1 cellular context compared by ENCODE assay signal in the genomic region with DNA sequence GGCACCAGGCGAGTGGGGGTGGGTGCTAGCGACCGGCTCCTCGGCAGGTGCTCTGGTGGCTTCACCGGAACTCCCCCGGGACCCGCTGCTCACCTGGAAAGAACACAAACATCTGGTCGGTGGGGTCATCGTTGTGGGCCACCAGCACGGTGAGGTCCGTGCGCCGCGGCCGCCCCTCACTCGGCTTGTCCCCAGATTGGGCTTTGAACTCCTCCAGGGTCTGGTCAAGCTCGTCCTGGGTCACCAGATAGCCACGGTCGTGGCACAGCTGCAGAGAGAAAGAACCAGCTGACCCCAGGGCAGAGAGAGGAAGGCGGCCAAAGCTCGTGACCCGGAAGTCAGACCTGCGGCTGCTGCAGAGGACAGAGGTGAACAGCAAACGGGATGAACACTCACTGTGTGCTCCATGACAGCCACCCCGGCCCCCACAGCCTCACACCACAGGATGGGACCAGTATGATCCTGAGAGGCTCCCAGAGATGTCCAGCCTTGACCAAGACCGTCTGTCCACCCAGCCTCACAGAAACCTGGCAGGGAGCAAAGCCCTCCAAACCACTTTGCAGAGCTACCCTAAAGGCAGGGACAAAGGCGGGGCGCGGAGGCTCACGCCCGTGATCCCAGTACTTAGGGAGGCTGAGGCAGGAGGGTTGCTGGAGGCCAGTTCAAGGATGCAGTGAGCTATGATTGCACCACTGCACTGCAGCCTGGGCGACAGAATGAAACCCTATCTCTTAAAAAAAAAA.
TF ChIP-seq lines count a peak whose summit lies in the region.

No MANE protein-coding gene starts in this region.

TF ChIP-seq in HepG2, 621 proteins besides CTCF, POLR2A, EP300 and RAD21 (continued from another document):
- TF ChIP-seq, protein P1, sequence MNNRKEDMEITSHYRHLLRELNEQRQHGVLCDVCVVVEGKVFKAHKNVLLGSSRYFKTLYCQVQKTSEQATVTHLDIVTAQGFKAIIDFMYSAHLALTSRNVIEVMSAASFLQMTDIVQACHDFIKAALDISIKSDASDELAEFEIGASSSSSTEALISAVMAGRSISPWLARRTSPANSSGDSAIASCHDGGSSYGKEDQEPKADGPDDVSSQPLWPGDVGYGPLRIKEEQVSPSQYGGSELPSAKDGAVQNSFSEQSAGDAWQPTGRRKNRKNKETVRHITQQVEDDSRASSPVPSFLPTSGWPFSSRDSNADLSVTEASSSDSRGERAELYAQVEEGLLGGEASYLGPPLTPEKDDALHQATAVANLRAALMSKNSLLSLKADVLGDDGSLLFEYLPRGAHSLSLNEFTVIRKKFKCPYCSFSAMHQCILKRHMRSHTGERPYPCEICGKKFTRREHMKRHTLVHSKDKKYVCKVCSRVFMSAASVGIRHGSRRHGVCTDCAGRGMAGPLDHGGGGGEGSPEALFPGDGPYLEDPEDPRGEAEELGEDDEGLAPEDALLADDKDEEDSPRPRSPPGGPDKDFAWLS (CRISPR knock-in tag; IDR thresholded peaks at IDR 0.05; ENCODE audit: borderline replicate concordance): no peak
- TF ChIP-seq, protein P2, sequence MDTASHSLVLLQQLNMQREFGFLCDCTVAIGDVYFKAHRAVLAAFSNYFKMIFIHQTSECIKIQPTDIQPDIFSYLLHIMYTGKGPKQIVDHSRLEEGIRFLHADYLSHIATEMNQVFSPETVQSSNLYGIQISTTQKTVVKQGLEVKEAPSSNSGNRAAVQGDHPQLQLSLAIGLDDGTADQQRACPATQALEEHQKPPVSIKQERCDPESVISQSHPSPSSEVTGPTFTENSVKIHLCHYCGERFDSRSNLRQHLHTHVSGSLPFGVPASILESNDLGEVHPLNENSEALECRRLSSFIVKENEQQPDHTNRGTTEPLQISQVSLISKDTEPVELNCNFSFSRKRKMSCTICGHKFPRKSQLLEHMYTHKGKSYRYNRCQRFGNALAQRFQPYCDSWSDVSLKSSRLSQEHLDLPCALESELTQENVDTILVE (CRISPR knock-in tag; IDR thresholded peaks at IDR 0.05): no peak
- TF ChIP-seq, protein P3, sequence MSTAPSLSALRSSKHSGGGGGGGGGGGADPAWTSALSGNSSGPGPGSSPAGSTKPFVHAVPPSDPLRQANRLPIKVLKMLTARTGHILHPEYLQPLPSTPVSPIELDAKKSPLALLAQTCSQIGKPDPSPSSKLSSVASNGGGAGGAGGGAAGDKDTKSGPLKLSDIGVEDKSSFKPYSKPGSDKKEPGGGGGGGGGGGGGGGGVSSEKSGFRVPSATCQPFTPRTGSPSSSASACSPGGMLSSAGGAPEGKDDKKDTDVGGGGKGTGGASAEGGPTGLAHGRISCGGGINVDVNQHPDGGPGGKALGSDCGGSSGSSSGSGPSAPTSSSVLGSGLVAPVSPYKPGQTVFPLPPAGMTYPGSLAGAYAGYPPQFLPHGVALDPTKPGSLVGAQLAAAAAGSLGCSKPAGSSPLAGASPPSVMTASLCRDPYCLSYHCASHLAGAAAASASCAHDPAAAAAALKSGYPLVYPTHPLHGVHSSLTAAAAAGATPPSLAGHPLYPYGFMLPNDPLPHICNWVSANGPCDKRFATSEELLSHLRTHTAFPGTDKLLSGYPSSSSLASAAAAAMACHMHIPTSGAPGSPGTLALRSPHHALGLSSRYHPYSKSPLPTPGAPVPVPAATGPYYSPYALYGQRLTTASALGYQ (CRISPR knock-in tag; IDR thresholded peaks at IDR 0.05): no peak
- no peak for TF ChIP-seq CEBPG (CRISPR knock-in tag; IDR thresholded peaks at IDR 0.05)
- no peak for TF ChIP-seq RBM22 (optimal IDR thresholded peaks at IDR 0.05; ENCODE audit: low read length)
- TF ChIP-seq BRD4 (CRISPR knock-in tag; IDR thresholded peaks at IDR 0.05): peak; percentile 48; the same call in 1 of the 2 replicates
- TF ChIP-seq, protein P4, sequence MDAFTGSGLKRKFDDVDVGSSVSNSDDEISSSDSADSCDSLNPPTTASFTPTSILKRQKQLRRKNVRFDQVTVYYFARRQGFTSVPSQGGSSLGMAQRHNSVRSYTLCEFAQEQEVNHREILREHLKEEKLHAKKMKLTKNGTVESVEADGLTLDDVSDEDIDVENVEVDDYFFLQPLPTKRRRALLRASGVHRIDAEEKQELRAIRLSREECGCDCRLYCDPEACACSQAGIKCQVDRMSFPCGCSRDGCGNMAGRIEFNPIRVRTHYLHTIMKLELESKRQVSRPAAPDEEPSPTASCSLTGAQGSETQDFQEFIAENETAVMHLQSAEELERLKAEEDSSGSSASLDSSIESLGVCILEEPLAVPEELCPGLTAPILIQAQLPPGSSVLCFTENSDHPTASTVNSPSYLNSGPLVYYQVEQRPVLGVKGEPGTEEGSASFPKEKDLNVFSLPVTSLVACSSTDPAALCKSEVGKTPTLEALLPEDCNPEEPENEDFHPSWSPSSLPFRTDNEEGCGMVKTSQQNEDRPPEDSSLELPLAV (CRISPR knock-in tag; conservative IDR thresholded peaks at IDR 0.05; ENCODE audit: low read depth): no peak
- no peak for TF ChIP-seq ADNP (CRISPR knock-in tag; IDR thresholded peaks at IDR 0.05)
- TF ChIP-seq ZEB1 (IDR thresholded peaks at IDR 0.05; ENCODE audit: insufficient replicate concordance, low read depth): no peak
- TF ChIP-seq, protein P5, sequence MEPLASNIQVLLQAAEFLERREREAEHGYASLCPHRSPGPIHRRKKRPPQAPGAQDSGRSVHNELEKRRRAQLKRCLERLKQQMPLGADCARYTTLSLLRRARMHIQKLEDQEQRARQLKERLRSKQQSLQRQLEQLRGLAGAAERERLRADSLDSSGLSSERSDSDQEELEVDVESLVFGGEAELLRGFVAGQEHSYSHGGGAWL (CRISPR knock-in tag; IDR thresholded peaks at IDR 0.05): peak; percentile 4; the same call in 1 of the 2 replicates
- no peak for TF ChIP-seq SALL1 (CRISPR knock-in tag; IDR thresholded peaks at IDR 0.05)
- no peak for TF ChIP-seq CREB1 (IDR thresholded peaks at IDR 0.05)
- TF ChIP-seq CREB1 (CRISPR knock-in tag; IDR thresholded peaks at IDR 0.05): no peak
- TF ChIP-seq ZNF709 (CRISPR knock-in tag; IDR thresholded peaks at IDR 0.05): no peak
- TF ChIP-seq, protein P6, sequence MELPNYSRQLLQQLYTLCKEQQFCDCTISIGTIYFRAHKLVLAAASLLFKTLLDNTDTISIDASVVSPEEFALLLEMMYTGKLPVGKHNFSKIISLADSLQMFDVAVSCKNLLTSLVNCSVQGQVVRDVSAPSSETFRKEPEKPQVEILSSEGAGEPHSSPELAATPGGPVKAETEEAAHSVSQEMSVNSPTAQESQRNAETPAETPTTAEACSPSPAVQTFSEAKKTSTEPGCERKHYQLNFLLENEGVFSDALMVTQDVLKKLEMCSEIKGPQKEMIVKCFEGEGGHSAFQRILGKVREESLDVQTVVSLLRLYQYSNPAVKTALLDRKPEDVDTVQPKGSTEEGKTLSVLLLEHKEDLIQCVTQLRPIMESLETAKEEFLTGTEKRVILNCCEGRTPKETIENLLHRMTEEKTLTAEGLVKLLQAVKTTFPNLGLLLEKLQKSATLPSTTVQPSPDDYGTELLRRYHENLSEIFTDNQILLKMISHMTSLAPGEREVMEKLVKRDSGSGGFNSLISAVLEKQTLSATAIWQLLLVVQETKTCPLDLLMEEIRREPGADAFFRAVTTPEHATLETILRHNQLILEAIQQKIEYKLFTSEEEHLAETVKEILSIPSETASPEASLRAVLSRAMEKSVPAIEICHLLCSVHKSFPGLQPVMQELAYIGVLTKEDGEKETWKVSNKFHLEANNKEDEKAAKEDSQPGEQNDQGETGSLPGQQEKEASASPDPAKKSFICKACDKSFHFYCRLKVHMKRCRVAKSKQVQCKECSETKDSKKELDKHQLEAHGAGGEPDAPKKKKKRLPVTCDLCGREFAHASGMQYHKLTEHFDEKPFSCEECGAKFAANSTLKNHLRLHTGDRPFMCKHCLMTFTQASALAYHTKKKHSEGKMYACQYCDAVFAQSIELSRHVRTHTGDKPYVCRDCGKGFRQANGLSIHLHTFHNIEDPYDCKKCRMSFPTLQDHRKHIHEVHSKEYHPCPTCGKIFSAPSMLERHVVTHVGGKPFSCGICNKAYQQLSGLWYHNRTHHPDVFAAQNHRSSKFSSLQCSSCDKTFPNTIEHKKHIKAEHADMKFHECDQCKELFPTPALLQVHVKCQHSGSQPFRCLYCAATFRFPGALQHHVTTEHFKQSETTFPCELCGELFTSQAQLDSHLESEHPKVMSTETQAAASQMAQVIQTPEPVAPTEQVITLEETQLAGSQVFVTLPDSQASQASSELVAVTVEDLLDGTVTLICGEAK (IDR thresholded peaks at IDR 0.05): no peak
- TF ChIP-seq, protein P6 (CRISPR knock-in tag; IDR thresholded peaks at IDR 0.05): no peak
- no peak for TF ChIP-seq ZBTB8A (CRISPR knock-in tag; IDR thresholded peaks at IDR 0.05; ENCODE audit: borderline replicate concordance, low read depth)
- peak; percentile 48 for TF ChIP-seq HDAC1 (CRISPR knock-in tag; IDR thresholded peaks at IDR 0.05)
- no peak for TF ChIP-seq SOX6 (IDR thresholded peaks at IDR 0.05)
- TF ChIP-seq SOX6 (CRISPR knock-in tag; IDR thresholded peaks at IDR 0.05): no peak
